ENCODE assay signal across 18 cellular contexts in genomic region chr3:26280517-26280916, GRCh38.
DNase-seq lines count a peak whose midpoint lies in the region; ATAC-seq, FAIRE-seq and TF ChIP-seq lines count a peak whose summit lies in the region.
"Had no signal": no experiment of that assay in that cellular context is flagged by ENCODE, and none has a peak within 500 bp of the region (broad histone marks: within the 10 kb centered on the region; RNA-seq: fewer than 3 reads in every experiment).

No MANE protein-coding gene starts in this region.

- H3K9me3 ChIP-seq in endodermal cell (ENCODE audit: control insufficient read depth, low read length) (peaks cover 34% of the 10 kb centered on the region), mesodermal cell (ENCODE audit: control insufficient read depth, low read length) (peaks cover 23% of the 10 kb centered on the region)
- H3K9me3 ChIP-seq: MG63, pancreas, thyroid gland had no signal

- H3K27ac ChIP-seq in GM23338 (ENCODE audit: low read depth) (no peak overlapping the region), endodermal cell (ENCODE audit: low read depth, low read length) (no peak overlapping the region), mesodermal cell (ENCODE audit: low read depth, low read length, severe bottlenecking) (peak overlapping the region; percentile 26)
- H3K27ac ChIP-seq: sigmoid colon, thyroid gland had no signal

- H4K20me1 ChIP-seq in GM23338 (replicated peaks; ENCODE audit: insufficient read depth) = no peaks in the 10 kb centered on the region

- 88 to 100% methylated on average over 1 to 2 of the region's 2 CpGs for WGBS in endodermal cell (ENCODE audit: insufficient coverage in 1 of 2, insufficient read length in 1 of 2), 2 experiments
- WGBS in mesodermal cell (ENCODE audit: insufficient coverage in 2 of 2), 2 experiments = 71% methylated on average over 1 of the region's 2 CpGs; no CpG with 5 or more reads in 1 of the 2 experiments

- no peak overlapping the region for H3K4me3 Mint-ChIP-seq in GM23338
- no peak overlapping the region for H3K4me3 Mint-ChIP-seq in endodermal cell
- H3K4me3 Mint-ChIP-seq: central memory CD8-positive, alpha-beta T cell; naive B cell; stimulated activated naive B cell treated with anti-CD40 and anti-IgM and Interleukin-4, amounts not matched to agents 10 μg/mL and 1 μg/mL and 100 μg/mL, for 72 hours had no signal

- H3K4me1 ChIP-seq in GM23338 (ENCODE audit: insufficient read depth) (no peaks in the 10 kb centered on the region), endodermal cell (ENCODE audit: control insufficient read depth, insufficient read depth, low read length) (no peaks in the 10 kb centered on the region), mesodermal cell (ENCODE audit: control insufficient read depth, insufficient read depth, low read length, poor library complexity, severe bottlenecking) (no peaks in the 10 kb centered on the region)
- H3K4me1 ChIP-seq: thyroid gland had no signal

- H2AFZ ChIP-seq in GM23338 = no peak overlapping the region

- TF ChIP-seq CTCF in GM23338 (conservative IDR thresholded peaks at IDR 0.05; ENCODE audit: low read depth in 2 of 2) = peak; percentile 48 to 52
- peak; percentile 35 for TF ChIP-seq CTCF in LNCaP clone FGC (IDR thresholded peaks at IDR 0.05; ENCODE audit: control insufficient read depth, extremely low read depth, insufficient read depth)
- TF ChIP-seq CTCF in endodermal cell (conservative IDR thresholded peaks at IDR 0.05) = peak; percentile 67

- H3K79me2 ChIP-seq in GM23338 (replicated peaks; ENCODE audit: insufficient read depth) = no peaks in the 10 kb centered on the region

- no peak for FAIRE-seq in urothelium cell line (lab: Jason Lieb, UNC)
- FAIRE-seq: pancreas had no signal

- no peak overlapping the region for H3K4me2 ChIP-seq in GM23338

- peaks cover 46% of the 10 kb centered on the region for H3K9me3 Mint-ChIP-seq in GM23338
- H3K9me3 Mint-ChIP-seq in endodermal cell = peaks cover 40% of the 10 kb centered on the region

- H3K36me3 ChIP-seq in GM23338 (ENCODE audit: insufficient read depth) = peaks cover 11% of the 10 kb centered on the region
- no peaks in the 10 kb centered on the region for H3K36me3 ChIP-seq in endodermal cell (ENCODE audit: control insufficient read depth, insufficient read depth, low read length)
- no peaks in the 10 kb centered on the region for H3K36me3 ChIP-seq in mesodermal cell (ENCODE audit: control insufficient read depth, insufficient read depth, low read length)
- H3K36me3 ChIP-seq: MG63, pancreas, sigmoid colon, thyroid gland had no signal

- DNase-seq in GM23338 (ENCODE audit: low spot score) = peak; percentile 46
- DNase-seq in LNCaP clone FGC (ENCODE audit: low read depth) = no peak
- no peak for DNase-seq in endodermal cell
- no peak for DNase-seq in urothelium cell line (ENCODE audit: low spot score)
- DNase-seq in stimulated activated naive CD8-positive, alpha-beta T cell treated with anti-CD3 and anti-CD28 coated beads, Interleukin-15, Interleukin-2, amounts not matched to agents 100 U/mL and 50 U/mL, for 24 hours = no peak
- DNase-seq: activated naive CD4-positive, alpha-beta T cell treated with Interleukin-2 at 50 U/mL for 16 hours; activated T-cell treated with anti-CD3 and anti-CD28 coated beads for 4 hours; HCEC 1CT; MG63; naive B cell; NCI-H187; sigmoid colon; stimulated activated naive B cell treated with anti-CD40 and anti-IgM and Interleukin-4, amounts not matched to agents 10 μg/mL and 1 μg/mL and 100 μg/mL, for 72 hours; thyroid gland had no signal

- H3K36me3 Mint-ChIP-seq in GM23338 (ENCODE audit: low read depth) (peaks cover 43% of the 10 kb centered on the region), endodermal cell (ENCODE audit: low read depth) (peaks cover 18% of the 10 kb centered on the region)

- no peaks in the 10 kb centered on the region for H3K4me1 Mint-ChIP-seq in GM23338
- no peaks in the 10 kb centered on the region for H3K4me1 Mint-ChIP-seq in endodermal cell
- H3K4me1 Mint-ChIP-seq: central memory CD8-positive, alpha-beta T cell; naive B cell; stimulated activated naive B cell treated with anti-CD40 and anti-IgM and Interleukin-4, amounts not matched to agents 10 μg/mL and 1 μg/mL and 100 μg/mL, for 72 hours had no signal

- no peak overlapping the region for H3K27ac Mint-ChIP-seq in GM23338
- no peak overlapping the region for H3K27ac Mint-ChIP-seq in endodermal cell
- H3K27ac Mint-ChIP-seq: stimulated activated naive B cell treated with anti-CD40 and anti-IgM and Interleukin-4, amounts not matched to agents 10 μg/mL and 1 μg/mL and 100 μg/mL, for 72 hours had no signal

- H3K4me3 ChIP-seq in GM23338 (no peak overlapping the region), LNCaP clone FGC (ENCODE audit: low read depth, low read length) (no peak overlapping the region), endodermal cell (ENCODE audit: low read length) (no peak overlapping the region), mesodermal cell (ENCODE audit: extremely low read depth, insufficient read depth, low read length, poor library complexity, severe bottlenecking) (no peak overlapping the region)
- H3K4me3 ChIP-seq: MG63, pancreas, sigmoid colon, thyroid gland had no signal

- H3F3A ChIP-seq in GM23338 (replicated peaks; ENCODE audit: low read depth) = no peaks in the 10 kb centered on the region

- H3K9me2 ChIP-seq in GM23338 (ENCODE audit: insufficient read depth) = peaks cover 8% of the 10 kb centered on the region; the same call in 1 of the 2 replicates

- H3K9ac ChIP-seq in endodermal cell (ENCODE audit: extremely low read depth, low read length, poor library complexity, severe bottlenecking) = no peak overlapping the region

- ATAC-seq in GM23338 (peak; percentile 29; the same call in 1 of the 3 replicates), GM21367 (IDR thresholded peaks at IDR 0.05; ENCODE audit: unreplicated experiment) (no peak)
- no peak for ATAC-seq in stimulated activated naive CD8-positive, alpha-beta T cell treated with anti-CD3 and anti-CD28 coated beads, Interleukin-15, Interleukin-2, amounts not matched to agents 100 U/mL and 50 U/mL, for 24 hours
- ATAC-seq: stimulated activated naive B cell treated with anti-CD40 and anti-IgM and Interleukin-4, amounts not matched to agents 10 μg/mL and 1 μg/mL and 100 μg/mL, for 72 hours had no signal

- H3K27me3 Mint-ChIP-seq in GM23338 (ENCODE audit: insufficient read depth, low read depth, poor library complexity) (no peaks in the 10 kb centered on the region), endodermal cell (ENCODE audit: insufficient read depth) (no peaks in the 10 kb centered on the region)
- H3K27me3 Mint-ChIP-seq: central memory CD8-positive, alpha-beta T cell; naive B cell; stimulated activated naive B cell treated with anti-CD40 and anti-IgM and Interleukin-4, amounts not matched to agents 10 μg/mL and 1 μg/mL and 100 μg/mL, for 72 hours had no signal

- H3K27me3 ChIP-seq in GM23338 (ENCODE audit: insufficient read depth) (no peaks in the 10 kb centered on the region), endodermal cell (ENCODE audit: control insufficient read depth, insufficient read depth, low read length, poor library complexity, severe bottlenecking) (no peaks in the 10 kb centered on the region)
- H3K27me3 ChIP-seq: MG63, pancreas, sigmoid colon, thyroid gland had no signal

TF ChIP-seq in GM23338, 12 proteins besides CTCF, POLR2A, EP300 and RAD21 (continues in another document):
- TF ChIP-seq CREB1 (CRISPR knock-in tag; IDR thresholded peaks at IDR 0.05; ENCODE audit: low read depth) (no peak), EZH2 (IDR thresholded peaks at IDR 0.05; ENCODE audit: low read depth, unreplicated experiment) (no peak), EZH2phosphoT487 (IDR thresholded peaks at IDR 0.05; ENCODE audit: unreplicated experiment) (no peak)
